Comparison of ENCODE assay signal across 12 cellular contexts in the genomic region with DNA sequence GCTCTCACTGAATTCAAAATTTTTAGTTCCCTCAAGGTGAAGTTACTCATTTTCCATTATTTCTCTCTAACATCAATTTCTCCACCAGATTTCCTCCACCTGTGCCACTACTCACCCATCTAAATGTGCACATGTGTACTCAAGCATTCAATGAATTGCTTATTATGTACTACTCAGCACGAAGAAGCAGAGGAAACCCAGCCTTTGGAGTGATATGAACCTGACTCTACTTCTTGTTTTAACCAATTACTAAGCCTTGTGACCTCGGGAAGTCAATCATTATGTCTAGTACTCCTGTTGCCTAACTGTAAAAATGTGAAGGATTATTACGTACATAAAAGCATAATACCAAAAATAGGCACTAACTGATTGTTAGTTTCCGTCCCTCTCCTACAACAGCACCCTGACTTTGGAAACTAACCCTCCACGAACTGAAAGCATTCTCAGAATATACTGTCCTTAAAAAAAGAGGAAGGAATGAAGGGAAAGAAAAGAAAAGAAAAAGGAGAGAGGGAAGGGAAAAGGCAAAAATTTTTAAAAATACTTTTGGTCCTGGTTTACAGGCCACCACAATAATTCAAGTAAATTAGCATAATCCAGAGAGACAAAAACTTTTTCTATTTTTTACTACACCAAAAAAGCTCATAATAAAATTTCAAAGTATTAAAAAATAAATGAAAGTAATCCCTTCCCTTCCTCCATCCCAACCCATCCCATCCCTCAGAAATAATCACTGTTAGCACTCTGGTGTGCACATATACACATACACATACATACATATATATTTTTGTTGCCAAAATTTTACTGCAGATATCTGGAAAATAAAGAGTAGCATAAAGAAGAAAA. TPM values are rescaled to one million over a fixed set of nuclear protein-coding genes. Genes with fewer than 3 reads are reported as not detected.
DNase-seq lines count a peak whose midpoint lies in the region; ATAC-seq and TF ChIP-seq lines count a peak whose summit lies in the region.
"Had no signal": no experiment of that assay in that cellular context is flagged by ENCODE, and none has a peak within 500 bp of the region (broad histone marks: within the 10 kb centered on the region; RNA-seq: fewer than 3 reads in every experiment).

No MANE protein-coding gene starts in this region.

- H3K4me3 ChIP-seq in DOHH2 (ENCODE audit: low read length) (peak overlapping the region; percentile 59), WERI-Rb-1 (ENCODE audit: low read depth, low read length) (no peak overlapping the region)
- H3K4me3 ChIP-seq: skin epidermis had no signal

- TF ChIP-seq CTCF in DOHH2 (IDR thresholded peaks at IDR 0.05; ENCODE audit: low read depth, low read length, poor library complexity, severe bottlenecking) (no peak), natural killer cell (IDR thresholded peaks at IDR 0.05) (no peak), WERI-Rb-1 (IDR thresholded peaks at IDR 0.05; ENCODE audit: low read depth, low read length) (no peak)

- H3K27ac ChIP-seq in DOHH2 (ENCODE audit: low read depth, low read length) (peak overlapping the region; percentile 80), WERI-Rb-1 (no peak overlapping the region)
- H3K27ac ChIP-seq: brain microvascular endothelial cell, epithelial cell of prostate, skin epidermis had no signal

- no peaks in the 10 kb centered on the region for H3K9me3 ChIP-seq in DOHH2 (ENCODE audit: control insufficient read depth, insufficient read depth, low read length)
- no peaks in the 10 kb centered on the region for H3K9me3 ChIP-seq in WERI-Rb-1 (ENCODE audit: severe bottlenecking)

- H3K79me2 ChIP-seq in DOHH2 (ENCODE audit: control insufficient read depth, low read length) = peaks cover 98% of the 10 kb centered on the region

- peaks cover 78% of the 10 kb centered on the region for H3K4me1 ChIP-seq in DOHH2 (ENCODE audit: control insufficient read depth, low read length)

- H3K9me3 Mint-ChIP-seq in activated naive CD8-positive, alpha-beta T cell treated with anti-CD3 and anti-CD28 coated beads, Interleukin-2, amount 50 U/mL, for 24 hours = no peaks in the 10 kb centered on the region
- H3K9me3 Mint-ChIP-seq in natural killer cell = no peaks in the 10 kb centered on the region

- no peak for ATAC-seq in activated naive CD8-positive, alpha-beta T cell treated with anti-CD3 and anti-CD28 coated beads, Interleukin-2, amount 50 U/mL, for 24 hours
- ATAC-seq in natural killer cell (no peak), HG03521 (IDR thresholded peaks at IDR 0.05; ENCODE audit: unreplicated experiment) (no peak)

- H3F3A ChIP-seq in DOHH2 (ENCODE audit: control insufficient read depth, insufficient read depth) = peaks cover 33% of the 10 kb centered on the region

- peaks cover 94% of the 10 kb centered on the region for H3K4me1 Mint-ChIP-seq in activated naive CD8-positive, alpha-beta T cell treated with anti-CD3 and anti-CD28 coated beads, Interleukin-2, amount 50 U/mL, for 24 hours
- H3K4me1 Mint-ChIP-seq in natural killer cell = peaks cover 82 to 92% of the 10 kb centered on the region in 2 donors

- H3K36me3 ChIP-seq in DOHH2 (ENCODE audit: control insufficient read depth, low read length) (peaks cover 14% of the 10 kb centered on the region), WERI-Rb-1 (peaks cover 20% of the 10 kb centered on the region)
- H3K36me3 ChIP-seq: brain microvascular endothelial cell had no signal

- intact Hi-C loops in natural killer cell (cut with micrococcal nuclease) = loop anchor here (2.0 to 5.0 kb wide), 3 partner anchors 13 to 53 kb away; partner anchors contain the start of gene KANSL1

- no peaks in the 10 kb centered on the region for H3K27me3 ChIP-seq in DOHH2 (ENCODE audit: control insufficient read depth, low read length)
- H3K27me3 ChIP-seq in WERI-Rb-1 (ENCODE audit: insufficient read depth, low read depth, severe bottlenecking) = no peaks in the 10 kb centered on the region
- H3K27me3 ChIP-seq: brain microvascular endothelial cell had no signal

- peaks cover 3% of the 10 kb centered on the region for H3K36me3 Mint-ChIP-seq in activated naive CD8-positive, alpha-beta T cell treated with anti-CD3 and anti-CD28 coated beads, Interleukin-2, amount 50 U/mL, for 24 hours (ENCODE audit: low read depth)
- no peaks in the 10 kb centered on the region for H3K36me3 Mint-ChIP-seq in natural killer cell

- DNase-seq in NAMALWA (ENCODE audit: low spot score) = peak; percentile 48
- DNase-seq in activated naive CD8-positive, alpha-beta T cell treated with anti-CD3 and anti-CD28 coated beads, Interleukin-2, amount 50 U/mL, for 24 hours = no peak
- DNase-seq in natural killer cell = no peak
- no peak for DNase-seq in WERI-Rb-1
- DNase-seq in NCI-H2227 treated with DMSO at 0.1 percent for 48 hours (lab: John Stamatoyannopoulos, UW) = no peak
- DNase-seq: brain microvascular endothelial cell, DMS 273 treated with DMSO at 0.1 percent for 48 hours, NCI-H1092 had no signal

- H3K4me3 Mint-ChIP-seq in activated naive CD8-positive, alpha-beta T cell treated with anti-CD3 and anti-CD28 coated beads, Interleukin-2, amount 50 U/mL, for 24 hours = no peak overlapping the region
- H3K4me3 Mint-ChIP-seq in natural killer cell = peak overlapping the region; percentile 26

- peaks cover 62% of the 10 kb centered on the region for H4K20me1 ChIP-seq in DOHH2 (ENCODE audit: control insufficient read depth, insufficient read depth, low read depth, low read length)

- H3K27me3 Mint-ChIP-seq in activated naive CD8-positive, alpha-beta T cell treated with anti-CD3 and anti-CD28 coated beads, Interleukin-2, amount 50 U/mL, for 24 hours = no peaks in the 10 kb centered on the region
- no peaks in the 10 kb centered on the region for H3K27me3 Mint-ChIP-seq in natural killer cell (ENCODE audit: low read depth in 2 of 2)

- H3K9me2 ChIP-seq in DOHH2 (replicated peaks; ENCODE audit: control insufficient read depth, low read length) = no peaks in the 10 kb centered on the region

- peak overlapping the region; percentile 85 for H3K4me2 ChIP-seq in DOHH2 (ENCODE audit: low read length)

- peak overlapping the region; percentile 41 for H3K27ac Mint-ChIP-seq in activated naive CD8-positive, alpha-beta T cell treated with anti-CD3 and anti-CD28 coated beads, Interleukin-2, amount 50 U/mL, for 24 hours
- H3K27ac Mint-ChIP-seq in natural killer cell = peak overlapping the region; percentile 32 to 71

RNA-seq across cellular contexts. Expression of gene KANSL1, which starts 53.6 kb away (rescaled TPM):
- total RNA-seq in natural killer cell = 100 to 1,000 TPM; 202 to 240 (median 220) TPM
